ENCODE assay signal across 10 cellular contexts in genomic region chr1:18302788-18303413, GRCh38.
A peak's percentile ranks its signal among the peaks of the same experiment; 100 is the strongest.
DNase-seq lines count a peak whose midpoint lies in the region; FAIRE-seq and TF ChIP-seq lines count a peak whose summit lies in the region.
"Had no signal": no experiment of that assay in that cellular context is flagged by ENCODE, and none has a peak within 500 bp of the region (broad histone marks: within the 10 kb centered on the region; RNA-seq: fewer than 3 reads in every experiment).

No MANE protein-coding gene starts in this region.

- TF ChIP-seq CTCF in AG10803 (conservative IDR thresholded peaks at IDR 0.05; ENCODE audit: low read length) (peak; percentile 30), GM12865 (IDR thresholded peaks at IDR 0.05; ENCODE audit: insufficient read depth, low read depth, low read length, missing control alignments) (peak; percentile 83), kidney (IDR thresholded peaks at IDR 0.05; ENCODE audit: borderline replicate concordance, extremely low read depth, insufficient read depth) (peak; percentile 29)

- H3K4me1 ChIP-seq in SJCRH30 = no peaks in the 10 kb centered on the region
- no peaks in the 10 kb centered on the region for H3K4me1 ChIP-seq in kidney (ENCODE audit: control insufficient read depth in 1 of 2, insufficient read depth in 1 of 2, low read depth in 1 of 2, low read length in 2 of 2)

- H3K27ac ChIP-seq in SJCRH30 (no peak overlapping the region), kidney (ENCODE audit: low read depth in 2 of 2, low read length in 2 of 2) (no peak overlapping the region)
- H3K27ac ChIP-seq: SK-N-MC had no signal

- H3K9me3 ChIP-seq in SJCRH30 (replicated peaks) (no peaks in the 10 kb centered on the region), kidney (ENCODE audit: control insufficient read depth in 1 of 2, low read length in 2 of 2) (no peaks in the 10 kb centered on the region)

- no peaks in the 10 kb centered on the region; the same call in 1 of the 2 replicates for H3K27me3 ChIP-seq in SJCRH30

- FAIRE-seq in kidney (lab: Jason Lieb, UNC) = no peak

- intact Hi-C loops in kidney (cut with DNase I) = no loop called here

- H3K36me3 ChIP-seq in SJCRH30 (no peaks in the 10 kb centered on the region), kidney (ENCODE audit: control insufficient read depth in 1 of 2, insufficient read depth in 2 of 2, low read length in 2 of 2) (no peaks in the 10 kb centered on the region)

- DNase-seq in AG10803 (ENCODE audit: low read depth) (no peak), GM12865 (ENCODE audit: low read depth) (peak; percentile 63), SJCRH30 (peak; percentile 19 to 31), kidney (no peak), middle frontal gyrus (ENCODE audit: extremely low spot score, low spot score) (no peak), SKM-1 treated with dmso at 0.1 percent for 144 hours (lab: John Stamatoyannopoulos, UW; ENCODE audit: unreplicated experiment) (no peak), DMS53 treated with DMSO at 0.1 percent for 48 hours (lab: John Stamatoyannopoulos, UW; ENCODE audit: unreplicated experiment) (no peak)
- DNase-seq: HCEC 1CT; naive thymus-derived CD4-positive, alpha-beta T cell had no signal

- H3K9ac ChIP-seq in kidney (ENCODE audit: low read length in 2 of 2) = no peak overlapping the region

- no peak overlapping the region for H3K4me3 ChIP-seq in AG10803 (ENCODE audit: low read length)
- no peak overlapping the region for H3K4me3 ChIP-seq in GM12865 (ENCODE audit: low read depth, low read length)
- no peak overlapping the region for H3K4me3 ChIP-seq in SJCRH30
- no peak overlapping the region for H3K4me3 ChIP-seq in kidney (ENCODE audit: low read length in 2 of 2)
- H3K4me3 ChIP-seq: SK-N-MC had no signal

Comparison
In these comparisons a context has a peak if more than half of its experiments do, and no peak if none do; other contexts are left out.
1. DNase-seq: peak in GM12865 (single experiment) and SJCRH30 (2 of 2); none in AG10803 (single experiment), kidney (single experiment), middle frontal gyrus (single experiment), SKM-1 treated with dmso at 0.1 percent for 144 hours (single experiment) and DMS53 treated with DMSO at 0.1 percent for 48 hours (single experiment).
2. CTCF ChIP-seq: peak in every context shown above with its lines; median percentile 83 in GM12865; 30 in AG10803; 29 in kidney.